Comparison of ENCODE assay signal across 1 cellular context in genomic region chr20:36569847-36570429, GRCh38.
TF ChIP-seq lines count a peak whose summit lies in the region.

No MANE protein-coding gene starts in this region.

TF ChIP-seq in GM23338, 12 proteins besides CTCF, POLR2A, EP300 and RAD21 (continued from another document):
- TF ChIP-seq ETS1 (IDR thresholded peaks at IDR 0.05) = no peak
- TF ChIP-seq CREB1 (CRISPR knock-in tag; IDR thresholded peaks at IDR 0.05; ENCODE audit: low read depth) = no peak
- no peak for TF ChIP-seq EZH2 (IDR thresholded peaks at IDR 0.05; ENCODE audit: low read depth, unreplicated experiment)
- TF ChIP-seq REST (IDR thresholded peaks at IDR 0.05; ENCODE audit: unreplicated experiment) = no peak
- no peak for TF ChIP-seq STAT1 (IDR thresholded peaks at IDR 0.05; ENCODE audit: unreplicated experiment)
- TF ChIP-seq NANOG (IDR thresholded peaks at IDR 0.05; ENCODE audit: borderline replicate concordance) = no peak
- TF ChIP-seq JUNB (IDR thresholded peaks at IDR 0.05; ENCODE audit: unreplicated experiment) = no peak
- no peak for TF ChIP-seq ZNF114 (CRISPR knock-in tag; IDR thresholded peaks at IDR 0.05)
- TF ChIP-seq EZH2phosphoT487 (IDR thresholded peaks at IDR 0.05; ENCODE audit: unreplicated experiment) = no peak
